1 cellular context compared by ENCODE assay signal in genomic region chr1:211676106-211676583, GRCh38.
TF ChIP-seq lines count a peak whose summit lies in the region.

No MANE protein-coding gene starts in this region.

TF ChIP-seq in K562, 482 proteins besides CTCF, POLR2A, EP300 and RAD21 (continued from another document and continues in another):
- TF ChIP-seq CHD7 (IDR thresholded peaks at IDR 0.05; ENCODE audit: low read depth, low read length) (no peak), DPF2 (IDR thresholded peaks at IDR 0.05) (peak; percentile 75), ZNF41 (CRISPR knock-in tag; conservative IDR thresholded peaks at IDR 0.05) (no peak), ETV5 (CRISPR knock-in tag; IDR thresholded peaks at IDR 0.05; ENCODE audit: low read depth) (peak; percentile 22; the same call in 1 of the 2 replicates), ATF1 (CRISPR knock-in tag; IDR thresholded peaks at IDR 0.05) (no peak), ATF1 (tag; IDR thresholded peaks at IDR 0.05) (peak; percentile 67), TEAD4 (IDR thresholded peaks at IDR 0.05; ENCODE audit: low read length) (no peak), TEAD4 (CRISPR knock-in tag; IDR thresholded peaks at IDR 0.05; ENCODE audit: borderline replicate concordance) (no peak), MITF (IDR thresholded peaks at IDR 0.05) (no peak), SRSF7 (optimal IDR thresholded peaks at IDR 0.05; ENCODE audit: low read depth, low read length) (no peak), HDAC2 (IDR thresholded peaks at IDR 0.05) (no peak), SAFB (IDR thresholded peaks at IDR 0.05; ENCODE audit: borderline replicate concordance, low read depth, low read length) (no peak), ZBTB1 (CRISPR knock-in tag; IDR thresholded peaks at IDR 0.05; ENCODE audit: borderline replicate concordance, low read depth) (no peak), MLLT1 (IDR thresholded peaks at IDR 0.05) (no peak), TFAP4 (CRISPR knock-in tag; IDR thresholded peaks at IDR 0.05; ENCODE audit: borderline replicate concordance) (no peak), CCAR2 (IDR thresholded peaks at IDR 0.05; ENCODE audit: low read depth, low read length) (no peak), TSC22D4 (tag; IDR thresholded peaks at IDR 0.05) (no peak), ZNF586 (CRISPR knock-in tag; conservative IDR thresholded peaks at IDR 0.05) (no peak), HSF4 (CRISPR knock-in tag; IDR thresholded peaks at IDR 0.05; ENCODE audit: borderline replicate concordance) (no peak), TAF7 (tag; IDR thresholded peaks at IDR 0.05) (peak; percentile 38; the same call in 1 of the 2 replicates), AFF1 (IDR thresholded peaks at IDR 0.05; ENCODE audit: low read depth in 1 of 2, partially characterized antibody in 2 of 2) (no peak), SRSF1 (IDR thresholded peaks at IDR 0.05; ENCODE audit: low read depth, low read length) (no peak), POLR3G (IDR thresholded peaks at IDR 0.05; ENCODE audit: extremely low read depth, insufficient read length, insufficient replicate concordance) (no peak), MAFG (tag; conservative IDR thresholded peaks at IDR 0.05) (no peak), STAT5A (IDR thresholded peaks at IDR 0.05; ENCODE audit: borderline replicate concordance, low read length) (no peak), ERF (CRISPR knock-in tag; IDR thresholded peaks at IDR 0.05) (no peak), SRF (CRISPR knock-in tag; IDR thresholded peaks at IDR 0.05) (no peak), FOXK1 (CRISPR knock-in tag; IDR thresholded peaks at IDR 0.05; ENCODE audit: borderline replicate concordance) (no peak), THRB (CRISPR knock-in tag; conservative IDR thresholded peaks at IDR 0.05) (no peak), CBFB (CRISPR knock-in tag; IDR thresholded peaks at IDR 0.05) (peak; percentile 78; the same call in 1 of the 2 replicates), FOXJ2 (tag; IDR thresholded peaks at IDR 0.05) (no peak), NR2C2 (CRISPR knock-in tag; IDR thresholded peaks at IDR 0.05) (no peak), NR2C2 (tag; IDR thresholded peaks at IDR 0.05) (peak; percentile 94), PHTF2 (CRISPR knock-in tag; IDR thresholded peaks at IDR 0.05) (no peak), ZBTB2 (IDR thresholded peaks at IDR 0.05) (0 out of 2 replicates have a peak, but pooled peaks have one; percentile 1), GATAD2A (IDR thresholded peaks at IDR 0.05) (no peak), ZNF655 (CRISPR knock-in tag; IDR thresholded peaks at IDR 0.05) (no peak), TCFL5 (CRISPR knock-in tag; conservative IDR thresholded peaks at IDR 0.05) (no peak), KLF1 (tag; IDR thresholded peaks at IDR 0.05) (0 out of 2 replicates have a peak, but pooled peaks have one; percentile 18), ZNF224 (CRISPR knock-in tag; IDR thresholded peaks at IDR 0.05) (no peak)
